In genomic region chrX:39688576-39689373, GRCh38 we compare ENCODE assay signal across 8 cellular contexts.
A peak's percentile ranks its signal among the peaks of the same experiment; 100 is the strongest.
DNase-seq lines count a peak whose midpoint lies in the region; ATAC-seq and TF ChIP-seq lines count a peak whose summit lies in the region.

No MANE protein-coding gene starts in this region.

- no peaks in the 10 kb centered on the region for H3K9me3 ChIP-seq in right atrium auricular region
- no peaks in the 10 kb centered on the region for H3K9me3 ChIP-seq in psoas muscle

- DNase-seq in NCI-H345 (lab: John Stamatoyannopoulos, UW): peak; percentile 66
- no peak for DNase-seq in NCI-H345 treated with DMSO at 0.1 percent for 48 hours (lab: John Stamatoyannopoulos, UW; ENCODE audit: unreplicated experiment)
- peak; percentile 31 for DNase-seq in NCI-H510A treated with DMSO at 0.1 percent for 48 hours (lab: John Stamatoyannopoulos, UW)
- DNase-seq in anterior cingulate cortex (lab: John Stamatoyannopoulos, UW): peak in 47 of 58 donors; percentile 2 to 79 (median 48)
- DNase-seq in right atrium auricular region (ENCODE audit: low spot score): no peak
- DNase-seq in psoas muscle: peak; percentile 66 to 76

- TF ChIP-seq CTCF in right atrium auricular region (IDR thresholded peaks at IDR 0.05) (no peak), psoas muscle (IDR thresholded peaks at IDR 0.05) (no peak)

- peak overlapping the region; percentile 23 to 49 for H3K4me3 ChIP-seq in right atrium auricular region
- peak overlapping the region; percentile 63 for H3K4me3 ChIP-seq in psoas muscle

- intact Hi-C loops in psoas muscle (cut with DNase I): no loop called here

- ATAC-seq in psoas muscle (peak; percentile 81 to 94 (median 89)), HG02840 (IDR thresholded peaks at IDR 0.05; ENCODE audit: low FRiP score, unreplicated experiment) (no peak), HG03469 (IDR thresholded peaks at IDR 0.05; ENCODE audit: unreplicated experiment) (no peak)

- H3K27ac ChIP-seq in right atrium auricular region: peak overlapping the region; percentile 67 to 73
- H3K27ac ChIP-seq in psoas muscle: peak overlapping the region; percentile 46

- no peaks in the 10 kb centered on the region for H3K36me3 ChIP-seq in right atrium auricular region
- no peaks in the 10 kb centered on the region for H3K36me3 ChIP-seq in psoas muscle (ENCODE audit: insufficient read depth in 1 of 2, low read depth in 1 of 2)

- 1 to 15% (median 2%) methylated on average over 19 to 95 of the region's 100 CpGs for WGBS in psoas muscle, 3 donors

- H3K4me1 ChIP-seq in right atrium auricular region (peaks cover 0 to 17% of the 10 kb centered on the region in 2 donors), psoas muscle (no peaks in the 10 kb centered on the region)

- H3K27me3 ChIP-seq in right atrium auricular region: no peaks in the 10 kb centered on the region
- H3K27me3 ChIP-seq in psoas muscle (ENCODE audit: insufficient read depth in 3 of 3, low read length in 2 of 3): peaks cover 0 to 36% (median 0%) of the 10 kb centered on the region in 3 donors

Comparison
In these comparisons a context has a peak if more than half of its experiments do, and no peak if none do; other contexts are left out.
1. DNase-seq: peak in NCI-H345 (single experiment), NCI-H510A treated with DMSO at 0.1 percent for 48 hours (single experiment), anterior cingulate cortex (47 of 58) and psoas muscle (2 of 2); none in NCI-H345 treated with DMSO at 0.1 percent for 48 hours (single experiment) and right atrium auricular region (single experiment).
2. ATAC-seq: peak in psoas muscle (4 of 4); none in HG02840 (single experiment) and HG03469 (single experiment).